ENCODE assay signal across 8 cellular contexts in the genomic region with DNA sequence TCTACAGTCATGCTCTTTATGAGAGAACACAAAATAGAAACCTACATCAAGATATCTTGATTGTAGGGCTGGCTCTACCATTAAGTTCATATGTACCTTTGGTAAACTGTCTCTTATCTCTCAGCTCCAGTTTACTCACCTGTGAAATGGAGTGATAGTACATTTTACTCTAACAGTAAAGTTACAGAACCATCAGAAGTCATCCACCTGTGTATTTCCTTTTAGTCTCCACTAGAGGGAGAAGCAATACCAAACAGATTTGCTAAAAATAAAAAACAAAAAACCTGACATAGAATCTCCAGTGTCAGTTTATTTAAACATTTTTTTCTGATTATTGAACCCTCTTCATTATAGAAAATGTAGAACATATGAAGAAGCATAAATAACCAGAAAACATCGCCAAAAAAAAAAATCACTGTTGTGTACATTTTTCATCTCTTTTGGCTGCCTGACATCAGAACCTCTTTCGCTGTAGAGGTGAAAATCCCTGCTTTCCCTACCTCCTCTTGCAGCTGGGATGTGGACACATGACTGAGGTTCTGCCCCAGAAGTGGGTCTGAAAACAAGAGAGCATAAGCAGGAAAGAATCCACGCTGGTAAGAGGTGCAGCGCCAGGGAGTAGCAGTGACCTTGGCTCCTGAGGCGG. TPM values are rescaled to one million over a fixed set of nuclear protein-coding genes. Genes with fewer than 3 reads are reported as not detected.
DNase-seq lines count a peak whose midpoint lies in the region; ATAC-seq, FAIRE-seq and TF ChIP-seq lines count a peak whose summit lies in the region.

No MANE protein-coding gene starts in this region.

- no peaks in the 10 kb centered on the region for H3K36me3 ChIP-seq in KMS-11 (ENCODE audit: insufficient read depth)
- no peaks in the 10 kb centered on the region for H3K36me3 ChIP-seq in GM12878 (ENCODE audit: control insufficient read depth in 2 of 2, insufficient read depth in 2 of 2, low read length in 1 of 2)

- intact Hi-C loops in GM12878 (cut with micrococcal nuclease; ENCODE audit: unreplicated experiment): loop anchor here (2.0 kb wide), 1 partner anchor 1361 kb away; no protein-coding TSS in a partner anchor
- intact Hi-C loops in activated naive CD4-positive, alpha-beta T cell treated with anti-CD3 and anti-CD28 coated beads for 36 hours (cut with micrococcal nuclease): loop anchor here (5.0 kb wide), 1 partner anchor 1359 kb away; no protein-coding TSS in a partner anchor

- TF ChIP-seq EP300 in GM12878 (IDR thresholded peaks at IDR 0.05; ENCODE audit: borderline replicate concordance in 1 of 2, control insufficient read depth in 1 of 2, low read depth in 2 of 2, low read length in 2 of 2): no peak

- H3K4me1 Mint-ChIP-seq in mesothelial cell of epicardium: peaks cover 29% of the 10 kb centered on the region
- peaks cover 2% of the 10 kb centered on the region for H3K4me1 Mint-ChIP-seq in activated naive CD4-positive, alpha-beta T cell treated with anti-CD3 and anti-CD28 coated beads for 36 hours (ENCODE audit: low read depth)

- H2AFZ ChIP-seq in KMS-11 (ENCODE audit: low read depth): no peak overlapping the region
- no peak overlapping the region for H2AFZ ChIP-seq in GM12878 (ENCODE audit: control insufficient read depth, low read depth, low read length)

- CTCF ChIA-PET in GM12878 (lab: Yijun Ruan, JAX): interaction anchor here (0.6 to 1.6 kb wide), 7 partner anchors 11 to 1483 kb away, joined by 3 to 4 read pairs (median 3); no protein-coding TSS in a partner anchor
- CTCF ChIA-PET in activated naive CD4-positive, alpha-beta T cell treated with anti-CD3 and anti-CD28 coated beads for 36 hours (lab: Charles Lee): interaction anchor here (0.6 kb wide), 1 partner anchor 704 kb away, joined by 3 read pairs; no protein-coding TSS in a partner anchor

- H3K9me3 ChIP-seq in GM12878 (replicated peaks; ENCODE audit: control insufficient read depth, insufficient read depth, low read length): no peaks in the 10 kb centered on the region

- TF ChIP-seq CTCF in KMS-11 (conservative IDR thresholded peaks at IDR 0.05; ENCODE audit: low read depth, low read length) (peak; percentile 81), GM12878 (IDR thresholded peaks at IDR 0.05 in 2 of 3, conservative IDR thresholded peaks at IDR 0.05 in 1 of 3; ENCODE audit: control insufficient read depth in 2 of 3, extremely low read depth in 1 of 3, insufficient read depth in 1 of 3, low read depth in 3 of 3, low read length in 3 of 3) (peak; percentile 47 to 54 (median 52)), mesothelial cell of epicardium (IDR thresholded peaks at IDR 0.05; ENCODE audit: unreplicated experiment) (peak; percentile 87)

- RAD21 ChIA-PET in GM12878 (lab: Charles Lee; ENCODE audit: unreplicated experiment): no interaction called here

- no TSS peak for BruUV-seq in GM12878 (replicated peaks; lab: Mats Ljungman, UMichigan)

- no peaks in the 10 kb centered on the region for H3K79me2 ChIP-seq in KMS-11 (ENCODE audit: insufficient read depth, low read depth)
- H3K79me2 ChIP-seq in GM12878 (ENCODE audit: control insufficient read depth, insufficient read depth, low read length): no peaks in the 10 kb centered on the region

- H3K9ac ChIP-seq in KMS-11 (no peak overlapping the region), GM12878 (ENCODE audit: control insufficient read depth, insufficient read depth, low read length) (no peak overlapping the region)

- POLR2A ChIA-PET in GM12878 (lab: Charles Lee): no interaction called here

- H4K20me1 ChIP-seq in KMS-11 (ENCODE audit: insufficient read depth): no peaks in the 10 kb centered on the region
- H4K20me1 ChIP-seq in GM12878 (ENCODE audit: control insufficient read depth, insufficient read depth): no peaks in the 10 kb centered on the region

- ATAC-seq in GM12878: peak; percentile 73
- no peak for ATAC-seq in GM19395 (IDR thresholded peaks at IDR 0.05; ENCODE audit: unreplicated experiment)

- H3K4me2 ChIP-seq in KMS-11: no peak overlapping the region
- H3K4me2 ChIP-seq in GM12878 (ENCODE audit: control insufficient read depth, insufficient read depth): no peak overlapping the region

- in situ Hi-C loops in G401 (cut with HindIII; ENCODE audit: low sequenced_read_pairs) (no loop called here), GM12878 (cut with MboI) (loop anchor here (25.0 kb wide), 1 partner anchor 1629 kb away; no protein-coding TSS in a partner anchor)

- TF ChIP-seq RAD21 in GM12878 (IDR thresholded peaks at IDR 0.05; ENCODE audit: insufficient read depth, low read depth, low read length): peak; percentile 19; the same call in 1 of the 2 replicates

- H3K4me1 ChIP-seq in KMS-11 (ENCODE audit: low read depth, poor library complexity, severe bottlenecking) (no peaks in the 10 kb centered on the region), GM12878 (ENCODE audit: control insufficient read depth, insufficient read depth, low read length) (no peaks in the 10 kb centered on the region)

- SMC1A ChIA-PET in GM12878 (lab: Charles Lee; ENCODE audit: uncharacterized antibody, unreplicated experiment): interaction anchor here (0.7 kb wide), 1 partner anchor 83 kb away, joined by 3 read pairs; no protein-coding TSS in a partner anchor

- no peak overlapping the region for H3K27ac Mint-ChIP-seq in mesothelial cell of epicardium
- H3K27ac Mint-ChIP-seq in activated naive CD4-positive, alpha-beta T cell treated with anti-CD3 and anti-CD28 coated beads for 36 hours: no peak overlapping the region

- H3K27me3 ChIP-seq in KMS-11 (ENCODE audit: insufficient read depth, low read depth) (no peaks in the 10 kb centered on the region), GM12878 (replicated peaks in 1 of 2; ENCODE audit: control insufficient read depth in 2 of 2, insufficient read depth in 2 of 2, low read length in 1 of 2) (no peaks in the 10 kb centered on the region)

- H3K36me3 Mint-ChIP-seq in mesothelial cell of epicardium: no peaks in the 10 kb centered on the region
- H3K36me3 Mint-ChIP-seq in activated naive CD4-positive, alpha-beta T cell treated with anti-CD3 and anti-CD28 coated beads for 36 hours (ENCODE audit: low read depth): no peaks in the 10 kb centered on the region

- 64% methylated on average over 5 of the region's 5 CpGs for WGBS in GM12878 (ENCODE audit: insufficient coverage, insufficient replicate concordance, low lambda C conversion rate, missing lambda C conversion rate)

- DNase-seq in G401 (ENCODE audit: low spot score) (peak; percentile 45), GM12878 (ENCODE audit: low read depth, low spot score) (no peak), mesothelial cell of epicardium (ENCODE audit: low spot score in 2 of 2, unreplicated experiment in 2 of 2) (no peak), NCI-H2081 treated with DMSO at 0.1 percent for 48 hours (lab: John Stamatoyannopoulos, UW) (no peak)
- DNase-seq in activated naive CD4-positive, alpha-beta T cell treated with anti-CD3 and anti-CD28 coated beads for 36 hours: no peak
- DNase-seq in activated naive CD4-positive, alpha-beta T cell (lab: John Stamatoyannopoulos, UW): no peak

- H3K4me3 ChIP-seq in KMS-11 (IDR thresholded peaks at IDR 0.05; ENCODE audit: insufficient read depth, low read depth, low read length) (no peak overlapping the region), GM12878 (no peak overlapping the region)

- H3K9me3 Mint-ChIP-seq in mesothelial cell of epicardium: no peaks in the 10 kb centered on the region
- H3K9me3 Mint-ChIP-seq in activated naive CD4-positive, alpha-beta T cell treated with anti-CD3 and anti-CD28 coated beads for 36 hours: no peaks in the 10 kb centered on the region

- no peak for TF ChIP-seq POLR2A in GM12878 (IDR thresholded peaks at IDR 0.05; ENCODE audit: low read depth, low read length)

- no peak overlapping the region for H3K4me3 Mint-ChIP-seq in mesothelial cell of epicardium
- H3K4me3 Mint-ChIP-seq in activated naive CD4-positive, alpha-beta T cell treated with anti-CD3 and anti-CD28 coated beads for 36 hours: no peak overlapping the region

- FAIRE-seq in GM12878 (lab: Jason Lieb, UNC): no peak

- H3K27me3 Mint-ChIP-seq in mesothelial cell of epicardium (ENCODE audit: low read depth): no peaks in the 10 kb centered on the region
- H3K27me3 Mint-ChIP-seq in activated naive CD4-positive, alpha-beta T cell treated with anti-CD3 and anti-CD28 coated beads for 36 hours (ENCODE audit: low read depth): peaks cover 2% of the 10 kb centered on the region

- H3K27ac ChIP-seq in KMS-11: no peak overlapping the region
- H3K27ac ChIP-seq in GM12878 (ENCODE audit: control insufficient read depth, insufficient read depth): no peak overlapping the region

TF ChIP-seq in GM12878, 131 proteins besides CTCF, POLR2A, EP300 and RAD21 (continues in another document):
- TF ChIP-seq ATF7 (IDR thresholded peaks at IDR 0.05; ENCODE audit: low read depth) (no peak), SMARCA5 (IDR thresholded peaks at IDR 0.05) (no peak), POLR2AphosphoS2 (IDR thresholded peaks at IDR 0.05; ENCODE audit: low read depth, low read length) (no peak), YBX1 (IDR thresholded peaks at IDR 0.05) (no peak), SMC3 (IDR thresholded peaks at IDR 0.05; ENCODE audit: borderline replicate concordance, low read length) (peak; percentile 33; the same call in 1 of the 2 replicates)
- TF ChIP-seq, protein P1, sequence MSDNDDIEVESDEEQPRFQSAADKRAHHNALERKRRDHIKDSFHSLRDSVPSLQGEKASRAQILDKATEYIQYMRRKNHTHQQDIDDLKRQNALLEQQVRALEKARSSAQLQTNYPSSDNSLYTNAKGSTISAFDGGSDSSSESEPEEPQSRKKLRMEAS (IDR thresholded peaks at IDR 0.05; ENCODE audit: low read depth, low read length): no peak

RNA-seq across cellular contexts. Expression of a gene that starts 48.7 kb away (rescaled TPM):
- not detected in 2 replicates for total RNA-seq in G401 (2014; rRNA removed; shearing (Covaris generic))
- not detected in 2 replicates for total RNA-seq in GM12878 (2013; cell fraction: nucleolus; rRNA removed)
- total RNA-seq in GM12878 (2014; rRNA removed): not detected in 2 replicates
- total RNA-seq in GM12878 (2014; rRNA removed; fragmentation: Illumina TruSeq; extraction: Trizol): not detected in 2 replicates
- 0.03 TPM in 1 of 2 replicates, not detected in the other for total RNA-seq in GM12878 (2021)
- not detected for polyA plus RNA-seq in GM12878 (2011; ENCODE audit: low read depth)
- not detected in 2 replicates for polyA plus RNA-seq in GM12878 (2011; rRNA removed)
- polyA plus RNA-seq in GM12878 (2011; cell fraction: cytosol; rRNA removed): not detected in 2 replicates
- 0.01 TPM in 1 of 2 replicates, not detected in the other for polyA plus RNA-seq in GM12878 (2011; cell fraction: nucleus; rRNA removed)
- polyA plus RNA-seq in GM12878 (2012): not detected in 2 replicates
- polyA plus RNA-seq in GM12878 (2014; fragmentation: Illumina TruSeq; extraction: Trizol): not detected in 2 replicates
- not detected for polyA plus RNA-seq in GM12878 (2014; fragmentation: Nextera tagmentation; extraction: Ambion mirVana)
- polyA plus RNA-seq in GM12878 (2014; rRNA removed): not detected in 2 replicates
- not detected for polyA plus RNA-seq in GM12878 (2016; fragmentation: Nextera tagmentation; extraction: Ambion mirVana)
- not detected in 2 replicates for polyA minus RNA-seq in GM12878 (2011; rRNA and poly(A)+ RNA removed)
- polyA minus RNA-seq in GM12878 (2011; cell fraction: cytosol; rRNA and poly(A)+ RNA removed): not detected in 2 replicates
- polyA minus RNA-seq in GM12878 (2011; cell fraction: nucleus; rRNA and poly(A)+ RNA removed): not detected in 2 replicates
- total RNA-seq in mesothelial cell of epicardium: 0.25 to 0.45 TPM (median 0.31 TPM) in 3 replicates
- not detected for total RNA-seq in activated naive CD4-positive, alpha-beta T cell treated with anti-CD3 and anti-CD28 coated beads for 36 hours
